ENCODE assay signal across 4 cellular contexts in genomic region chr5:103006921-103007320, GRCh38.
"Had no signal": no experiment of that assay in that cellular context is flagged by ENCODE, and none has a peak within 500 bp of the region (broad histone marks: within the 10 kb centered on the region; RNA-seq: fewer than 3 reads in every experiment).

No MANE protein-coding gene starts in this region.

- H3K4me3 ChIP-seq: K562 had no signal

- H3K27ac Mint-ChIP-seq: IgD-negative memory B cell had no signal

- H3K27me3 Mint-ChIP-seq: IgD-negative memory B cell had no signal

- H3K27ac ChIP-seq: HL-60 had no signal

- DNase-seq: IMR-90 had no signal

- H3K4me1 Mint-ChIP-seq: IgD-negative memory B cell had no signal

- H3K4me3 Mint-ChIP-seq: IgD-negative memory B cell had no signal
